In the genomic region with DNA sequence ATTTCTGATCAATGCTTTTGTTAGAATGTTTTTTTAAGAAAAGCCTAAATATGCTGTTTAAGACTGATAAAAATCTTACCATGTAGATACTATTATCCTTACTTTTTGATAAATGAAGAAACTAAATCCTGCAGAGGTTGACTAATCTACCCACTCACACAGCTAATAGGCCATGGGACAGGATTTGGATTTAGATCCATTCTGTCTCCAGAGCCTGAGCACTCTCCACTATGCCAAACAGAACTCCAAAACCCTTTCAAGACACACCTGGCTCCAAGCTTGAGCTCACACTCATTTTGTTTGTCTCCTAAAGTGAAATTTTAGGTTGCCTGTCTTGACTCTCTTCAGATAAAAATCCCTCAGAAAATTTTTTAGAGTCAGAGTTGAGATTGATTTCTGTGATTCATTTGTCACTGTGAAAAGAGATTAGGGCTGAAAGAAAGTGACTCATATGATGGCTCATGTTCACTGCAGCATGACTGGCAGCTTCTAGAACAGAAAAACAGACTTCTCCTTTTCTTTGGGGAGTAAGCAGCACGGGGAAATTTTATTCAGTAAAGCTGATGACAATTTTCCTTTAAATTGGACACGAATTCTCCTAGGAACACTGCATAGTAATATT, we compare ENCODE assay signal across 1 cellular context.
TF ChIP-seq lines count a peak whose summit lies in the region.

No MANE protein-coding gene starts in this region.

TF ChIP-seq in SK-N-SH, 30 proteins besides CTCF, POLR2A, EP300 and RAD21:
- peak; percentile 53 for TF ChIP-seq JUND (IDR thresholded peaks at IDR 0.05)
- no peak for TF ChIP-seq YY1 (IDR thresholded peaks at IDR 0.05; ENCODE audit: low read depth)
- TF ChIP-seq FOSL2 (IDR thresholded peaks at IDR 0.05; ENCODE audit: borderline replicate concordance, low read depth): peak; percentile 73; the same call in 1 of the 2 replicates
- TF ChIP-seq RCOR1 (IDR thresholded peaks at IDR 0.05; ENCODE audit: low read length): no peak
- TF ChIP-seq, protein P1, sequence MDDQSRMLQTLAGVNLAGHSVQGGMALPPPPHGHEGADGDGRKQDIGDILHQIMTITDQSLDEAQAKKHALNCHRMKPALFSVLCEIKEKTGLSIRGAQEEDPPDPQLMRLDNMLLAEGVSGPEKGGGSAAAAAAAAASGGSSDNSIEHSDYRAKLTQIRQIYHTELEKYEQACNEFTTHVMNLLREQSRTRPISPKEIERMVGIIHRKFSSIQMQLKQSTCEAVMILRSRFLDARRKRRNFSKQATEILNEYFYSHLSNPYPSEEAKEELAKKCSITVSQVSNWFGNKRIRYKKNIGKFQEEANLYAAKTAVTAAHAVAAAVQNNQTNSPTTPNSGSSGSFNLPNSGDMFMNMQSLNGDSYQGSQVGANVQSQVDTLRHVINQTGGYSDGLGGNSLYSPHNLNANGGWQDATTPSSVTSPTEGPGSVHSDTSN (IDR thresholded peaks at IDR 0.05): peak; percentile 93
- peak; percentile 53 for TF ChIP-seq TCF12 (IDR thresholded peaks at IDR 0.05)
